In genomic region chr20:23419995-23420901, GRCh38 we compare ENCODE assay signal across 8 cellular contexts. TPM values are rescaled to one million over a fixed set of nuclear protein-coding genes. Genes with fewer than 3 reads are reported as not detected.
A peak's percentile ranks its signal among the peaks of the same experiment; 100 is the strongest.
DNase-seq lines count a peak whose midpoint lies in the region; ATAC-seq, FAIRE-seq and TF ChIP-seq lines count a peak whose summit lies in the region.

No MANE protein-coding gene starts in this region.

- H3K9me3 ChIP-seq in muscle layer of colon (ENCODE audit: low read length) (no peaks in the 10 kb centered on the region), stomach (no peaks in the 10 kb centered on the region)

- peaks cover 4% of the 10 kb centered on the region for H3K36me3 Mint-ChIP-seq in Calu3 (ENCODE audit: insufficient read depth, unreplicated experiment)

- intact Hi-C loops in Calu3 (cut with micrococcal nuclease; ENCODE audit: unreplicated experiment), result loop anchor here (10.0 kb wide), 1 partner anchor 55 kb away; the partner anchor contains the start of gene GZF1
- intact Hi-C loops in stomach (cut with DNase I; ENCODE audit: low total_unique reads), result no loop called here

- TSS peak; percentile 40 for BruUV-seq in Calu3 (replicated peaks; lab: Mats Ljungman, UMichigan)

- H3K27ac Mint-ChIP-seq in Calu3 (ENCODE audit: unreplicated experiment), result no peak overlapping the region

- peak overlapping the region; percentile 61 for H3K9ac ChIP-seq in muscle layer of colon (ENCODE audit: low read length)

- CTCF ChIA-PET in Calu3 (lab: Charles Lee), result no interaction called here

- H3K36me3 ChIP-seq in muscle layer of colon (ENCODE audit: insufficient read depth, low read length) (no peaks in the 10 kb centered on the region), stomach (no peaks in the 10 kb centered on the region)

- H3K27me3 Mint-ChIP-seq in Calu3 (ENCODE audit: unreplicated experiment), result no peaks in the 10 kb centered on the region

- no peak for TF ChIP-seq POLR2A in H54 (IDR thresholded peaks at IDR 0.05; ENCODE audit: low read depth, low read length)
- TF ChIP-seq POLR2A in stomach (IDR thresholded peaks at IDR 0.05), result no peak

- H3K9me3 Mint-ChIP-seq in Calu3 (ENCODE audit: low read depth, unreplicated experiment), result no peaks in the 10 kb centered on the region

- 1 to 4% (median 2%) methylated on average over 50 to 58 of the region's 58 CpGs for WGBS in stomach, 5 donors

- ATAC-seq in HG03159 (IDR thresholded peaks at IDR 0.05; ENCODE audit: unreplicated experiment), result no peak

- peak overlapping the region; percentile 73 for H3K4me3 Mint-ChIP-seq in Calu3 (ENCODE audit: low read depth, unreplicated experiment)

- H3K27ac ChIP-seq in muscle layer of colon (ENCODE audit: low read depth, low read length), result peak overlapping the region; percentile 88
- peak overlapping the region; percentile 91 to 94 (median 93) for H3K27ac ChIP-seq in stomach

- no peaks in the 10 kb centered on the region for H3K4me1 Mint-ChIP-seq in Calu3 (ENCODE audit: low read depth, unreplicated experiment)

- no peak for TF ChIP-seq EP300 in stomach (IDR thresholded peaks at IDR 0.05)

- peak; percentile 23 for FAIRE-seq in H54 (lab: Jason Lieb, UNC)

- no peaks in the 10 kb centered on the region for H3K27me3 ChIP-seq in muscle layer of colon (ENCODE audit: control insufficient read depth in 1 of 2, insufficient read depth in 2 of 2, low read length in 2 of 2)
- peaks cover 0 to 5% (median 0%) of the 10 kb centered on the region in 3 donors for H3K27me3 ChIP-seq in stomach

- H3K4me1 ChIP-seq in muscle layer of colon (ENCODE audit: insufficient read depth, low read length) (peaks cover 19% of the 10 kb centered on the region), stomach (peaks cover 7 to 57% (median 33%) of the 10 kb centered on the region in 4 donors)

- H3K4me3 ChIP-seq in epithelial cell of proximal tubule (ENCODE audit: low read depth, low read length) (peak overlapping the region; percentile 93), muscle layer of colon (ENCODE audit: low read depth in 1 of 2, low read length in 2 of 2) (peak overlapping the region; percentile 79 to 93), stomach (peak overlapping the region; percentile 79 to 98 (median 83))

- peak; percentile 6 for DNase-seq in Calu3
- DNase-seq in H54 (ENCODE audit: insufficient read length, low spot score), result no peak
- peak; percentile 37 for DNase-seq in NCI-H510A treated with DMSO at 0.1 percent for 48 hours (lab: John Stamatoyannopoulos, UW)
- peak; percentile 34 for DNase-seq in activated T-cell treated with anti-CD3 and anti-CD28 coated beads for 24 hours (ENCODE audit: low read depth)
- peak; percentile 39 for DNase-seq in epithelial cell of proximal tubule (ENCODE audit: low read depth)
- peak; percentile 89 for DNase-seq in stomach

- no peak for TF ChIP-seq CTCF in Calu3 (IDR thresholded peaks at IDR 0.05; ENCODE audit: unreplicated experiment)
- TF ChIP-seq CTCF in epithelial cell of proximal tubule (conservative IDR thresholded peaks at IDR 0.05; ENCODE audit: low read depth, low read length), result no peak
- no peak for TF ChIP-seq CTCF in stomach (IDR thresholded peaks at IDR 0.05)

RNA-seq across cellular contexts. Expression of gene NAPB, which starts 1.0 kb away (rescaled TPM):
- total RNA-seq in Calu3 (2022) (4.6 and 4.8 TPM in 2 replicates), epithelial cell of proximal tubule (3.3 and 3.8 TPM in 2 replicates), stomach (10 to 100 TPM in 3 of 5 donors, 1 to 10 TPM in 1, under 1 TPM in 1; 0.58 to 33.5 (median 11.3) TPM)
- 1 to 10 TPM; 5.0 to 6.6 (median 5.1) TPM for polyA plus RNA-seq in stomach

RNA-seq across cellular contexts. Expression of gene CSTL1, which starts 19.2 kb away (rescaled TPM):
- not detected in 2 replicates for total RNA-seq in Calu3 (2022)
- not detected in 2 replicates for total RNA-seq in epithelial cell of proximal tubule
- total RNA-seq in stomach, result 10 to 100 TPM in 1 of 5 donors, not detected in 4; 39.4 TPM
- not detected for polyA plus RNA-seq in stomach

RNA-seq across cellular contexts. Expression of gene CST11, which starts 32.4 kb away (rescaled TPM):
- not detected in 2 replicates for total RNA-seq in Calu3 (2022)
- not detected in 2 replicates for total RNA-seq in epithelial cell of proximal tubule
- not detected for total RNA-seq in stomach
- polyA plus RNA-seq in stomach, result not detected

RNA-seq across cellular contexts. Expression of gene GZF1, which starts 58.3 kb away (rescaled TPM):
- total RNA-seq in Calu3 (2022), result 4.5 and 5.0 TPM in 2 replicates
- 9.5 and 10.3 TPM in 2 replicates for total RNA-seq in epithelial cell of proximal tubule
- total RNA-seq in stomach, result 10 to 100 TPM in 3 of 5 donors, 1 to 10 TPM in 2; 2.9 to 19.7 (median 10.3) TPM
- polyA plus RNA-seq in stomach, result 1 to 10 TPM; 4.4 to 7.6 (median 6.0) TPM
